In the genomic region with DNA sequence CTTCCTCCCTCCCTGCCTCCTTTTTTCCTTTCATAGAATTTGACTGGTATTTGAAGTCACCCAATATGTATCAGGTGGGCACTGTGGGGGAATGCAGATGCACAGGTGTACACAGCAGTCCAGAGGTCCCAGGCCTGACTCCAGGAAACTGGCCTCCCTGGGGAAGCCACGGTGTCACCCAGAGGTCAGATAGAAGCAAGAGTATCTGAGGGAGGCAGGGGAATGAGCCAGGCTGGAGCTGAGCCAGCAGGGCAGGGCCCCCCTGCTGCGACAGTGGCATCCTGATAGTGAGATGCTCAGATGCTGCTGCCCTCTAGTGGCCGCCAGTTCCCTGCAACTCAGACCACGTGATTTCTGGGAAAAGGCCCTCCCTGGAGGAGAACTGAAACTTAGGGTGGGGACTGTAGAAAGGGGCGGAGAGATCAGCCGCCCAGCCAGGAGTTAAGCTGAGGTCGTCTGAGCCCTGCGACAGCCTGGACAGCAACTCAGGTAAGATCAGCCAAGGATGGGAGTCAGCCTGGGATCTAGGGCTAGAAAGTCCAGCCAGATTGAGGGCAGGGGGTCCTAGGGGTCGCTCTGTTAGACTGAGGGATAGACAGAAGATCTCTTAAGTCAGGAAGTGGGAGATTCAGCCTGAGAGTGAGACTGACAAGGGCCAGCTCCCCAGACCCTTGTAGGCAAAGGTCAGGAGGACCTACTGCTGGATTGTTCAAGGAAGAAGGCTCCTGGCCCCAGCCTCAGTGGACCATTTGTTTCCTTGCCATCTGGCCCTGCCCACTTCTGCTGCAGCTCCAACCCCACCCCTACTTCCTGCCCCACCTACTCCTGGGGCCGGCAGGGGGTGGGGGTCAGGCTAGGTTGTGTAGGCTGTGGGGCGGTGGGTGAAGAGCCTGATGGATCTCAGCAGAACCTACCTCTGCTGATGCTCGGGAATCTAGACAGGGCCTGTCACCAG, we compare ENCODE assay signal across 1 cellular context.
TF ChIP-seq lines count a peak whose summit lies in the region.

A gene with protein sequence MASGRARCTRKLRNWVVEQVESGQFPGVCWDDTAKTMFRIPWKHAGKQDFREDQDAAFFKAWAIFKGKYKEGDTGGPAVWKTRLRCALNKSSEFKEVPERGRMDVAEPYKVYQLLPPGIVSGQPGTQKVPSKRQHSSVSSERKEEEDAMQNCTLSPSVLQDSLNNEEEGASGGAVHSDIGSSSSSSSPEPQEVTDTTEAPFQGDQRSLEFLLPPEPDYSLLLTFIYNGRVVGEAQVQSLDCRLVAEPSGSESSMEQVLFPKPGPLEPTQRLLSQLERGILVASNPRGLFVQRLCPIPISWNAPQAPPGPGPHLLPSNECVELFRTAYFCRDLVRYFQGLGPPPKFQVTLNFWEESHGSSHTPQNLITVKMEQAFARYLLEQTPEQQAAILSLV (plus strand): TSS at position 416 of the 955 bp plus-strand sequence. CDS start 880 bp downstream, outside the sequence.

TF ChIP-seq in HepG2, 621 proteins besides CTCF, POLR2A, EP300 and RAD21 (continued from another document and continues in another):
- TF ChIP-seq, protein P1, sequence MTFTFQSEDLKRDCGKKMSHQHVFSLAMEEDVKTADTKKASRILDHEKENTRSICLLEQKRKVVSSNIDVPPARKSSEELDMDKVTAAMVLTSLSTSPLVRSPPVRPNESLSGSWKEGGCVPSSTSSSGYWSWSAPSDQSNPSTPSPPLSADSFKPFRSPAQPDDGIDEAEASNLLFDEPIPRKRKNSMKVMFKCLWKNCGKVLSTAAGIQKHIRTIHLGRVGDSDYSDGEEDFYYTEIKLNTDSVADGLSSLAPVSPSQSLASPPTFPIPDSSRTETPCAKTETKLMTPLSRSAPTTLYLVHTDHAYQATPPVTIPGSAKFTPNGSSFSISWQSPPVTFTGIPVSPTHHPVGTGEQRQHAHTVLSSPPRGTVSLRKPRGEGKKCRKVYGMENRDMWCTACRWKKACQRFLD (CRISPR knock-in tag; IDR thresholded peaks at IDR 0.05; ENCODE audit: borderline replicate concordance), result peak; percentile 78; the same call in 1 of the 2 replicates
- TF ChIP-seq, protein P2, sequence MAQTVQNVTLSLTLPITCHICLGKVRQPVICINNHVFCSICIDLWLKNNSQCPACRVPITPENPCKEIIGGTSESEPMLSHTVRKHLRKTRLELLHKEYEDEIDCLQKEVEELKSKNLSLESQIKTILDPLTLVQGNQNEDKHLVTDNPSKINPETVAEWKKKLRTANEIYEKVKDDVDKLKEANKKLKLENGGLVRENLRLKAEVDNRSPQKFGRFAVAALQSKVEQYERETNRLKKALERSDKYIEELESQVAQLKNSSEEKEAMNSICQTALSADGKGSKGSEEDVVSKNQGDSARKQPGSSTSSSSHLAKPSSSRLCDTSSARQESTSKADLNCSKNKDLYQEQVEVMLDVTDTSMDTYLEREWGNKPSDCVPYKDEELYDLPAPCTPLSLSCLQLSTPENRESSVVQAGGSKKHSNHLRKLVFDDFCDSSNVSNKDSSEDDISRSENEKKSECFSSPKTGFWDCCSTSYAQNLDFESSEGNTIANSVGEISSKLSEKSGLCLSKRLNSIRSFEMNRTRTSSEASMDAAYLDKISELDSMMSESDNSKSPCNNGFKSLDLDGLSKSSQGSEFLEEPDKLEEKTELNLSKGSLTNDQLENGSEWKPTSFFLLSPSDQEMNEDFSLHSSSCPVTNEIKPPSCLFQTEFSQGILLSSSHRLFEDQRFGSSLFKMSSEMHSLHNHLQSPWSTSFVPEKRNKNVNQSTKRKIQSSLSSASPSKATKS (CRISPR knock-in tag; IDR thresholded peaks at IDR 0.05), result peak; percentile 99
- TF ChIP-seq ZFYVE20 (CRISPR knock-in tag; IDR thresholded peaks at IDR 0.05; ENCODE audit: borderline replicate concordance, low read depth) (peak; percentile 81; the same call in 1 of the 2 replicates), NONO (IDR thresholded peaks at IDR 0.05) (no peak), NONO (CRISPR knock-in tag; conservative IDR thresholded peaks at IDR 0.05) (peak; percentile 100), CBX2 (IDR thresholded peaks at IDR 0.05; ENCODE audit: low read depth, low read length) (no peak), CBX2 (CRISPR knock-in tag; IDR thresholded peaks at IDR 0.05; ENCODE audit: low read depth) (no peak), ZNF660 (CRISPR knock-in tag; IDR thresholded peaks at IDR 0.05; ENCODE audit: borderline replicate concordance, low read depth) (no peak), ZNF264 (CRISPR knock-in tag; IDR thresholded peaks at IDR 0.05) (peak; percentile 96), THYN1 (CRISPR knock-in tag; IDR thresholded peaks at IDR 0.05; ENCODE audit: borderline replicate concordance, low read depth) (no peak; the same call in 1 of the 2 replicates), ZNF432 (CRISPR knock-in tag; IDR thresholded peaks at IDR 0.05; ENCODE audit: borderline replicate concordance) (no peak), ZNF343 (CRISPR knock-in tag; IDR thresholded peaks at IDR 0.05) (peak; percentile 98), HNRNPL (IDR thresholded peaks at IDR 0.05; ENCODE audit: low read depth, low read length) (peak; percentile 92), ZNF724P (CRISPR knock-in tag; IDR thresholded peaks at IDR 0.05; ENCODE audit: borderline replicate concordance) (peak; percentile 69), RXRB (CRISPR knock-in tag; IDR thresholded peaks at IDR 0.05; ENCODE audit: borderline replicate concordance) (peak; percentile 99), KLF15 (CRISPR knock-in tag; IDR thresholded peaks at IDR 0.05; ENCODE audit: borderline replicate concordance) (peak; percentile 76; the same call in 1 of the 2 replicates), ZNF510 (CRISPR knock-in tag; IDR thresholded peaks at IDR 0.05; ENCODE audit: low read depth) (no peak), AGO1 (IDR thresholded peaks at IDR 0.05; ENCODE audit: low read depth, low read length, poor library complexity, severe bottlenecking) (peak; percentile 91), ZNF431 (CRISPR knock-in tag; IDR thresholded peaks at IDR 0.05; ENCODE audit: borderline replicate concordance, low read depth) (peak; percentile 92; the same call in 1 of the 2 replicates), ADNP (CRISPR knock-in tag; IDR thresholded peaks at IDR 0.05) (no peak), HDAC2 (CRISPR knock-in tag; IDR thresholded peaks at IDR 0.05) (peak; percentile 100), ZNF678 (CRISPR knock-in tag; IDR thresholded peaks at IDR 0.05) (no peak), SATB2 (CRISPR knock-in tag; IDR thresholded peaks at IDR 0.05) (peak; percentile 87; the same call in 1 of the 2 replicates), FOSL2 (CRISPR knock-in tag; IDR thresholded peaks at IDR 0.05) (peak; percentile 88), RARA (CRISPR knock-in tag; IDR thresholded peaks at IDR 0.05) (peak; percentile 99), ZBTB38 (CRISPR knock-in tag; IDR thresholded peaks at IDR 0.05) (peak; percentile 94), KAT2B (IDR thresholded peaks at IDR 0.05; ENCODE audit: borderline replicate concordance, low read depth, low read length) (no peak), ETV5 (CRISPR knock-in tag; IDR thresholded peaks at IDR 0.05; ENCODE audit: borderline replicate concordance) (peak; percentile 87), GATAD2A (CRISPR knock-in tag; IDR thresholded peaks at IDR 0.05) (peak; percentile 99), HNF4G (IDR thresholded peaks at IDR 0.05; ENCODE audit: borderline replicate concordance, low read depth, low read length) (peak; percentile 18; the same call in 1 of the 2 replicates), HNF4G (CRISPR knock-in tag; IDR thresholded peaks at IDR 0.05; ENCODE audit: borderline replicate concordance, low read depth) (peak; percentile 88), MEIS2 (CRISPR knock-in tag; IDR thresholded peaks at IDR 0.05) (peak; percentile 78), TARDBP (CRISPR knock-in tag; IDR thresholded peaks at IDR 0.05) (peak; percentile 99)
- TF ChIP-seq, protein P3, sequence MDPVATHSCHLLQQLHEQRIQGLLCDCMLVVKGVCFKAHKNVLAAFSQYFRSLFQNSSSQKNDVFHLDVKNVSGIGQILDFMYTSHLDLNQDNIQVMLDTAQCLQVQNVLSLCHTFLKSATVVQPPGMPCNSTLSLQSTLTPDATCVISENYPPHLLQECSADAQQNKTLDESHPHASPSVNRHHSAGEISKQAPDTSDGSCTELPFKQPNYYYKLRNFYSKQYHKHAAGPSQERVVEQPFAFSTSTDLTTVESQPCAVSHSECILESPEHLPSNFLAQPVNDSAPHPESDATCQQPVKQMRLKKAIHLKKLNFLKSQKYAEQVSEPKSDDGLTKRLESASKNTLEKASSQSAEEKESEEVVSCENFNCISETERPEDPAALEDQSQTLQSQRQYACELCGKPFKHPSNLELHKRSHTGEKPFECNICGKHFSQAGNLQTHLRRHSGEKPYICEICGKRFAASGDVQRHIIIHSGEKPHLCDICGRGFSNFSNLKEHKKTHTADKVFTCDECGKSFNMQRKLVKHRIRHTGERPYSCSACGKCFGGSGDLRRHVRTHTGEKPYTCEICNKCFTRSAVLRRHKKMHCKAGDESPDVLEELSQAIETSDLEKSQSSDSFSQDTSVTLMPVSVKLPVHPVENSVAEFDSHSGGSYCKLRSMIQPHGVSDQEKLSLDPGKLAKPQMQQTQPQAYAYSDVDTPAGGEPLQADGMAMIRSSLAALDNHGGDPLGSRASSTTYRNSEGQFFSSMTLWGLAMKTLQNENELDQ (CRISPR knock-in tag; IDR thresholded peaks at IDR 0.05; ENCODE audit: borderline replicate concordance), result peak; percentile 90; the same call in 1 of the 2 replicates
- TF ChIP-seq, protein P4, sequence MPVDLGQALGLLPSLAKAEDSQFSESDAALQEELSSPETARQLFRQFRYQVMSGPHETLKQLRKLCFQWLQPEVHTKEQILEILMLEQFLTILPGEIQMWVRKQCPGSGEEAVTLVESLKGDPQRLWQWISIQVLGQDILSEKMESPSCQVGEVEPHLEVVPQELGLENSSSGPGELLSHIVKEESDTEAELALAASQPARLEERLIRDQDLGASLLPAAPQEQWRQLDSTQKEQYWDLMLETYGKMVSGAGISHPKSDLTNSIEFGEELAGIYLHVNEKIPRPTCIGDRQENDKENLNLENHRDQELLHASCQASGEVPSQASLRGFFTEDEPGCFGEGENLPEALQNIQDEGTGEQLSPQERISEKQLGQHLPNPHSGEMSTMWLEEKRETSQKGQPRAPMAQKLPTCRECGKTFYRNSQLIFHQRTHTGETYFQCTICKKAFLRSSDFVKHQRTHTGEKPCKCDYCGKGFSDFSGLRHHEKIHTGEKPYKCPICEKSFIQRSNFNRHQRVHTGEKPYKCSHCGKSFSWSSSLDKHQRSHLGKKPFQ (CRISPR knock-in tag; IDR thresholded peaks at IDR 0.05; ENCODE audit: insufficient replicate concordance), result peak; percentile 91
- TF ChIP-seq, protein P5, sequence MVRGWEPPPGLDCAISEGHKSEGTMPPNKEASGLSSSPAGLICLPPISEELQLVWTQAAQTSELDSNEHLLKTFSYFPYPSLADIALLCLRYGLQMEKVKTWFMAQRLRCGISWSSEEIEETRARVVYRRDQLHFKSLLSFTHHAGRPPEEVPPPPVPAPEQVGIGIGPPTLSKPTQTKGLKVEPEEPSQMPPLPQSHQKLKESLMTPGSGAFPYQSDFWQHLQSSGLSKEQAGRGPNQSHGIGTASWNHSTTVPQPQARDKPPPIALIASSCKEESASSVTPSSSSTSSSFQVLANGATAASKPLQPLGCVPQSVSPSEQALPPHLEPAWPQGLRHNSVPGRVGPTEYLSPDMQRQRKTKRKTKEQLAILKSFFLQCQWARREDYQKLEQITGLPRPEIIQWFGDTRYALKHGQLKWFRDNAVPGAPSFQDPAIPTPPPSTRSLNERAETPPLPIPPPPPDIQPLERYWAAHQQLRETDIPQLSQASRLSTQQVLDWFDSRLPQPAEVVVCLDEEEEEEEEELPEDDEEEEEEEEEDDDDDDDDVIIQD (CRISPR knock-in tag; IDR thresholded peaks at IDR 0.05; ENCODE audit: low read depth), result peak; percentile 99
- TF ChIP-seq, protein P6, sequence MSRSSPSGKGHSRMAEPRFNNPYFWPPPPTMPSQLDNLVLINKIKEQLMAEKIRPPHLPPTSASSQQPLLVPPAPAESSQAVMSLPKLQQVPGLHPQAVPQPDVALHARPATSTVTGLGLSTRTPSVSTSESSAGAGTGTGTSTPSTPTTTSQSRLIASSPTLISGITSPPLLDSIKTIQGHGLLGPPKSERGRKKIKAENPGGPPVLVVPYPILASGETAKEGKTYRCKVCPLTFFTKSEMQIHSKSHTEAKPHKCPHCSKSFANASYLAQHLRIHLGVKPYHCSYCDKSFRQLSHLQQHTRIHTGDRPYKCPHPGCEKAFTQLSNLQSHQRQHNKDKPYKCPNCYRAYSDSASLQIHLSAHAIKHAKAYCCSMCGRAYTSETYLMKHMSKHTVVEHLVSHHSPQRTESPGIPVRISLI (CRISPR knock-in tag; IDR thresholded peaks at IDR 0.05; ENCODE audit: borderline replicate concordance), result peak; percentile 23; the same call in 1 of the 2 replicates
- TF ChIP-seq, protein P7, sequence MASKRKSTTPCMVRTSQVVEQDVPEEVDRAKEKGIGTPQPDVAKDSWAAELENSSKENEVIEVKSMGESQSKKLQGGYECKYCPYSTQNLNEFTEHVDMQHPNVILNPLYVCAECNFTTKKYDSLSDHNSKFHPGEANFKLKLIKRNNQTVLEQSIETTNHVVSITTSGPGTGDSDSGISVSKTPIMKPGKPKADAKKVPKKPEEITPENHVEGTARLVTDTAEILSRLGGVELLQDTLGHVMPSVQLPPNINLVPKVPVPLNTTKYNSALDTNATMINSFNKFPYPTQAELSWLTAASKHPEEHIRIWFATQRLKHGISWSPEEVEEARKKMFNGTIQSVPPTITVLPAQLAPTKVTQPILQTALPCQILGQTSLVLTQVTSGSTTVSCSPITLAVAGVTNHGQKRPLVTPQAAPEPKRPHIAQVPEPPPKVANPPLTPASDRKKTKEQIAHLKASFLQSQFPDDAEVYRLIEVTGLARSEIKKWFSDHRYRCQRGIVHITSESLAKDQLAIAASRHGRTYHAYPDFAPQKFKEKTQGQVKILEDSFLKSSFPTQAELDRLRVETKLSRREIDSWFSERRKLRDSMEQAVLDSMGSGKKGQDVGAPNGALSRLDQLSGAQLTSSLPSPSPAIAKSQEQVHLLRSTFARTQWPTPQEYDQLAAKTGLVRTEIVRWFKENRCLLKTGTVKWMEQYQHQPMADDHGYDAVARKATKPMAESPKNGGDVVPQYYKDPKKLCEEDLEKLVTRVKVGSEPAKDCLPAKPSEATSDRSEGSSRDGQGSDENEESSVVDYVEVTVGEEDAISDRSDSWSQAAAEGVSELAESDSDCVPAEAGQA (IDR thresholded peaks at IDR 0.05; ENCODE audit: low read depth), result peak; percentile 85
- TF ChIP-seq, protein P7 (CRISPR knock-in tag; IDR thresholded peaks at IDR 0.05; ENCODE audit: borderline replicate concordance), result no peak
